Comparison of ENCODE assay signal across 12 cellular contexts in genomic region chr7:104862719-104863118, GRCh38.
DNase-seq lines count a peak whose midpoint lies in the region; ATAC-seq and TF ChIP-seq lines count a peak whose summit lies in the region.
"Had no signal": no experiment of that assay in that cellular context is flagged by ENCODE, and none has a peak within 500 bp of the region (broad histone marks: within the 10 kb centered on the region; RNA-seq: fewer than 3 reads in every experiment).

No MANE protein-coding gene starts in this region.

- no peak overlapping the region for H3K4me3 ChIP-seq in HCT116 (replicated peaks in 1 of 2; ENCODE audit: low read depth in 1 of 2, low read length in 2 of 2)
- H3K4me3 ChIP-seq: SJSA1 had no signal

- intact Hi-C loops in HCT116 (cut with micrococcal nuclease): no loop called here

- RAD21 ChIA-PET in HCT116 (lab: Charles Lee; ENCODE audit: low non-redundant PET in 1 of 2, low total read pairs in 2 of 2, uncharacterized antibody in 2 of 2, unreplicated experiment in 2 of 2): interaction anchor here (0.7 to 1.3 kb wide), 3 partner anchors 219 to 631 kb away, joined by 3 to 5 read pairs (median 3); no protein-coding TSS in a partner anchor

- H3K27ac ChIP-seq in C4-2B (no peak overlapping the region), HCT116 (ENCODE audit: low read depth, low read length) (no peak overlapping the region)
- H3K27ac ChIP-seq: parathyroid adenoma, SJSA1 had no signal

- no peaks in the 10 kb centered on the region for H3K4me1 ChIP-seq in HCT116 (ENCODE audit: control insufficient read depth in 1 of 2, insufficient read depth in 2 of 2, low read length in 2 of 2)
- H3K4me1 ChIP-seq: parathyroid adenoma, SJSA1 had no signal

- POLR2A ChIA-PET in HCT116 (lab: Charles Lee): no interaction called here

- peak; percentile 38 for DNase-seq in HCT116 (ENCODE audit: low read depth, low spot score)
- peak; percentile 25 for DNase-seq in RPMI7951 (ENCODE audit: low read depth)
- DNase-seq in glutamatergic neuron: peak; percentile 56
- DNase-seq in stimulated activated CD4-positive, alpha-beta T cell treated with anti-CD3 and anti-CD28 coated beads, Interleukin-4, amount 100 ng/mL, for 1 hour: no peak
- no peak for DNase-seq in putamen (ENCODE audit: low spot score)
- DNase-seq: activated CD8-positive, alpha-beta memory T cell treated with anti-CD3 and anti-CD28 coated beads, Interleukin-2, amount 50 U/mL, for 4 hours; cortex of kidney had no signal

- H3K27ac Mint-ChIP-seq in glutamatergic neuron (ENCODE audit: unreplicated experiment): no peak overlapping the region

- H3K9me3 Mint-ChIP-seq in glutamatergic neuron (ENCODE audit: unreplicated experiment): peaks cover 11% of the 10 kb centered on the region

- H3K36me3 ChIP-seq in HCT116 (ENCODE audit: control insufficient read depth in 1 of 2, insufficient read depth in 2 of 2, low read length in 2 of 2): no peaks in the 10 kb centered on the region
- H3K36me3 ChIP-seq: SJSA1 had no signal

- H3K36me3 Mint-ChIP-seq in glutamatergic neuron (ENCODE audit: unreplicated experiment): peaks cover 7% of the 10 kb centered on the region

- peak; percentile 49 for TF ChIP-seq RAD21 in HCT116 (IDR thresholded peaks at IDR 0.05; ENCODE audit: low read depth)

- H3K9me2 ChIP-seq in HCT116 (ENCODE audit: insufficient read depth): no peaks in the 10 kb centered on the region

- no peak overlapping the region for H3K4me2 ChIP-seq in HCT116 (ENCODE audit: low read length)

- H3K27me3 Mint-ChIP-seq in glutamatergic neuron (ENCODE audit: unreplicated experiment): peaks cover 4% of the 10 kb centered on the region

- no peaks in the 10 kb centered on the region for H3K4me1 Mint-ChIP-seq in glutamatergic neuron (ENCODE audit: low read depth, unreplicated experiment)

- peaks cover 45% of the 10 kb centered on the region for H3K27me3 ChIP-seq in HCT116 (ENCODE audit: insufficient read depth, low read length)

- H3K9ac ChIP-seq in HCT116 (ENCODE audit: low read length): no peak overlapping the region
- H3K9ac ChIP-seq: parathyroid adenoma had no signal

- no peak for TF ChIP-seq POLR2A in HCT116 (IDR thresholded peaks at IDR 0.05; ENCODE audit: borderline replicate concordance, extremely low read depth, insufficient read depth, insufficient read length)

- ATAC-seq in HCT116: peak; percentile 98
- ATAC-seq in GM19328 (IDR thresholded peaks at IDR 0.05; ENCODE audit: unreplicated experiment): no peak
- no peak for ATAC-seq in GM21619 (IDR thresholded peaks at IDR 0.05; ENCODE audit: unreplicated experiment)

- H3K9me3 ChIP-seq in HCT116 (ENCODE audit: control insufficient read depth in 1 of 2, insufficient read depth in 1 of 2, low read depth in 1 of 2, low read length in 2 of 2): no peaks in the 10 kb centered on the region
- H3K9me3 ChIP-seq: SJSA1 had no signal

- H3K79me2 ChIP-seq in HCT116 (ENCODE audit: insufficient read depth, low read length): no peaks in the 10 kb centered on the region
- H3K79me2 ChIP-seq: parathyroid adenoma had no signal

- TF ChIP-seq CTCF in C4-2B (conservative IDR thresholded peaks at IDR 0.05): peak; percentile 74
- TF ChIP-seq CTCF in HCT116 (IDR thresholded peaks at IDR 0.05 in 2 of 3, conservative IDR thresholded peaks at IDR 0.05 in 1 of 3; ENCODE audit: borderline replicate concordance in 1 of 3, insufficient read depth in 1 of 3, low read depth in 2 of 3, low read length in 2 of 3): peak; percentile 37 to 76 (median 62); a peak in 4 of 6 replicates
- TF ChIP-seq CTCF in glutamatergic neuron (IDR thresholded peaks at IDR 0.05; ENCODE audit: partially characterized antibody, unreplicated experiment): peak; percentile 63

- H3K4me3 Mint-ChIP-seq in glutamatergic neuron (ENCODE audit: unreplicated experiment): no peak overlapping the region

- CTCF ChIA-PET in HCT116 (lab: Charles Lee): interaction anchor here (0.7 to 2.8 kb wide), 14 partner anchors 9 to 908 kb away, joined by 3 to 36 read pairs (median 6); no protein-coding TSS in a partner anchor

- BruUV-seq in HCT116 (replicated peaks; lab: Mats Ljungman, UMichigan): no TSS peak

- peak overlapping the region; percentile 35 for H2AFZ ChIP-seq in HCT116 (ENCODE audit: low read depth, low read length, poor library complexity, severe bottlenecking)
- H2AFZ ChIP-seq: parathyroid adenoma had no signal

- no peaks in the 10 kb centered on the region for H4K20me1 ChIP-seq in HCT116 (ENCODE audit: insufficient read depth)

TF ChIP-seq in HCT116, 20 proteins besides CTCF, POLR2A, EP300 and RAD21:
- TF ChIP-seq FOSL1 (IDR thresholded peaks at IDR 0.05; ENCODE audit: low read depth): no peak

Comparison
In these comparisons a context has a peak if more than half of its experiments do, and no peak if none do; other contexts are left out.
1. DNase-seq: peak in HCT116 (single experiment), RPMI7951 (single experiment) and glutamatergic neuron (single experiment); none in stimulated activated CD4-positive, alpha-beta T cell treated with anti-CD3 and anti-CD28 coated beads, Interleukin-4, amount 100 ng/mL, for 1 hour (single experiment) and putamen (single experiment).
2. Peak in every context shown above with its lines, with median percentiles within 50 percentile points of each other: CTCF ChIP-seq.